In genomic region chr6:20208687-20209378, GRCh38 we compare ENCODE assay signal across 23 cellular contexts. TPM values are rescaled to one million over a fixed set of nuclear protein-coding genes. Genes with fewer than 3 reads are reported as not detected.
DNase-seq lines count a peak whose midpoint lies in the region; ATAC-seq, FAIRE-seq and TF ChIP-seq lines count a peak whose summit lies in the region.
"Had no signal": no experiment of that assay in that cellular context is flagged by ENCODE, and none has a peak within 500 bp of the region (broad histone marks: within the 10 kb centered on the region; RNA-seq: fewer than 3 reads in every experiment).

No MANE protein-coding gene starts in this region.

- H3K9me3 Mint-ChIP-seq in activated T-helper 1 cell treated with anti-CD3 and anti-CD28 coated beads, Interleukin-12 subunit alpha, Interleukin-12 subunit beta, Interleukin-2, Interleukin-4 antibody, amounts not matched to agents 30 ng/mL and 10 ng/mL and 1 ng/mL, durations not matched to agents 14 hours and 24 hours and 36 hours, result no peaks in the 10 kb centered on the region
- H3K9me3 Mint-ChIP-seq: activated CD8-positive, alpha-beta T cell treated with anti-CD3 and anti-CD28 coated beads for 36 hours; activated naive CD4-positive, alpha-beta T cell treated with anti-CD3 and anti-CD28 coated beads, Interleukin-2, amount 50 U/mL, for 72 hours had no signal

- CTCF ChIA-PET in HepG2 (lab: Yijun Ruan, JAX; ENCODE audit: low intra/inter-chr PET ratio, low total read pairs), result no interaction called here

- no peaks in the 10 kb centered on the region for H3K36me3 ChIP-seq in HepG2 (replicated peaks in 1 of 2; ENCODE audit: control insufficient read depth in 1 of 2, insufficient read depth in 2 of 2, low read length in 2 of 2)
- H3K36me3 ChIP-seq in right lobe of liver, result no peaks in the 10 kb centered on the region
- no peaks in the 10 kb centered on the region for H3K36me3 ChIP-seq in effector memory CD4-positive, alpha-beta T cell (ENCODE audit: control insufficient read depth, insufficient read depth, low read length)
- H3K36me3 ChIP-seq: spleen, suprapubic skin had no signal

- no peak overlapping the region for H3K27ac ChIP-seq in HepG2 (ENCODE audit: extremely low read length, insufficient read depth, low read length)
- H3K27ac ChIP-seq in right lobe of liver, result no peak overlapping the region
- no peak overlapping the region for H3K27ac ChIP-seq in effector memory CD4-positive, alpha-beta T cell (ENCODE audit: insufficient read depth, low read length, poor library complexity, severe bottlenecking)
- H3K27ac ChIP-seq: suprapubic skin had no signal

- no peaks in the 10 kb centered on the region for H4K20me1 ChIP-seq in HepG2 (ENCODE audit: insufficient read depth, low read length)

- TF ChIP-seq POLR2A in HepG2 (IDR thresholded peaks at IDR 0.05; ENCODE audit: insufficient read depth in 1 of 2, low read depth in 2 of 2, low read length in 2 of 2), result no peak
- no peak for TF ChIP-seq POLR2A in right lobe of liver (IDR thresholded peaks at IDR 0.05)

- ATAC-seq in HepG2 (no peak), right lobe of liver (no peak), HG03354 (IDR thresholded peaks at IDR 0.05; ENCODE audit: poor library complexity, severe bottlenecking, unreplicated experiment) (no peak)
- ATAC-seq: activated CD8-positive, alpha-beta T cell treated with anti-CD3 and anti-CD28 coated beads for 36 hours; activated naive CD4-positive, alpha-beta T cell treated with anti-CD3 and anti-CD28 coated beads, Interleukin-2, amount 50 U/mL, for 72 hours had no signal

- in situ Hi-C loops in HepG2 (cut with HindIII; ENCODE audit: extremely low pct_ligation_motif_present, low pct_unique_long_range_greater_than_20kb), result no loop called here

- H3K4me1 ChIP-seq in HepG2 (ENCODE audit: insufficient read depth, low read length) (peaks cover 9% of the 10 kb centered on the region), right lobe of liver (peaks cover 0 to 11% (median 0%) of the 10 kb centered on the region in 4 donors)
- peaks cover 40% of the 10 kb centered on the region for H3K4me1 ChIP-seq in effector memory CD4-positive, alpha-beta T cell (ENCODE audit: control insufficient read depth, insufficient read depth, low read length, poor library complexity, severe bottlenecking)

- H3K79me2 ChIP-seq in HepG2 (ENCODE audit: insufficient read depth, low read length), result no peaks in the 10 kb centered on the region

- no peak overlapping the region for H3K4me3 Mint-ChIP-seq in activated T-helper 1 cell treated with anti-CD3 and anti-CD28 coated beads, Interleukin-12 subunit alpha, Interleukin-12 subunit beta, Interleukin-2, Interleukin-4 antibody, amounts not matched to agents 30 ng/mL and 10 ng/mL and 1 ng/mL, durations not matched to agents 14 hours and 24 hours and 36 hours
- H3K4me3 Mint-ChIP-seq: activated CD8-positive, alpha-beta T cell treated with anti-CD3 and anti-CD28 coated beads for 36 hours; immature natural killer cell had no signal

- no peaks in the 10 kb centered on the region for H3K9me3 ChIP-seq in HepG2 (ENCODE audit: low read length)
- no peaks in the 10 kb centered on the region for H3K9me3 ChIP-seq in right lobe of liver
- no peaks in the 10 kb centered on the region for H3K9me3 ChIP-seq in effector memory CD4-positive, alpha-beta T cell (ENCODE audit: control insufficient read depth, low read length)
- H3K9me3 ChIP-seq: spleen, suprapubic skin had no signal

- peaks cover 86% of the 10 kb centered on the region for H3K4me1 Mint-ChIP-seq in activated T-helper 1 cell treated with anti-CD3 and anti-CD28 coated beads, Interleukin-12 subunit alpha, Interleukin-12 subunit beta, Interleukin-2, Interleukin-4 antibody, amounts not matched to agents 30 ng/mL and 10 ng/mL and 1 ng/mL, durations not matched to agents 14 hours and 24 hours and 36 hours (ENCODE audit: low read depth)

- no TSS peak for BruUV-seq in HepG2 (replicated peaks; lab: Mats Ljungman, UMichigan)

- peak overlapping the region; percentile 10 for H3K27ac Mint-ChIP-seq in activated T-helper 1 cell treated with anti-CD3 and anti-CD28 coated beads, Interleukin-12 subunit alpha, Interleukin-12 subunit beta, Interleukin-2, Interleukin-4 antibody, amounts not matched to agents 30 ng/mL and 10 ng/mL and 1 ng/mL, durations not matched to agents 14 hours and 24 hours and 36 hours
- H3K27ac Mint-ChIP-seq: activated CD8-positive, alpha-beta T cell treated with anti-CD3 and anti-CD28 coated beads for 36 hours; activated naive CD4-positive, alpha-beta T cell treated with anti-CD3 and anti-CD28 coated beads, Interleukin-2, amount 50 U/mL, for 72 hours; immature natural killer cell had no signal

- H3K36me3 Mint-ChIP-seq in activated T-helper 1 cell treated with anti-CD3 and anti-CD28 coated beads, Interleukin-12 subunit alpha, Interleukin-12 subunit beta, Interleukin-2, Interleukin-4 antibody, amounts not matched to agents 30 ng/mL and 10 ng/mL and 1 ng/mL, durations not matched to agents 14 hours and 24 hours and 36 hours (ENCODE audit: low read depth), result peaks cover 7% of the 10 kb centered on the region

- H3K4me3 ChIP-seq in HepG2 (replicated peaks in 1 of 3; ENCODE audit: insufficient read depth in 1 of 3, low read depth in 2 of 3, low read length in 3 of 3), result no peak overlapping the region
- H3K4me3 ChIP-seq in right lobe of liver, result no peak overlapping the region
- no peak overlapping the region for H3K4me3 ChIP-seq in fibroblast of the aortic adventitia (ENCODE audit: low read depth, low read length)
- no peak overlapping the region for H3K4me3 ChIP-seq in effector memory CD4-positive, alpha-beta T cell (ENCODE audit: insufficient read depth, low read depth, low read length, poor library complexity, severe bottlenecking)
- H3K4me3 ChIP-seq: spleen, suprapubic skin had no signal

- no peaks in the 10 kb centered on the region for H3K27me3 Mint-ChIP-seq in activated T-helper 1 cell treated with anti-CD3 and anti-CD28 coated beads, Interleukin-12 subunit alpha, Interleukin-12 subunit beta, Interleukin-2, Interleukin-4 antibody, amounts not matched to agents 30 ng/mL and 10 ng/mL and 1 ng/mL, durations not matched to agents 14 hours and 24 hours and 36 hours (ENCODE audit: insufficient read depth)

- TF ChIP-seq CTCF in HepG2 (CRISPR knock-in tag; IDR thresholded peaks at IDR 0.05), result no peak
- TF ChIP-seq CTCF in right lobe of liver (IDR thresholded peaks at IDR 0.05), result no peak
- TF ChIP-seq CTCF in fibroblast of the aortic adventitia (IDR thresholded peaks at IDR 0.05; ENCODE audit: insufficient read depth, low read length), result no peak

- intact Hi-C loops in HepG2 (cut with micrococcal nuclease; ENCODE audit: unreplicated experiment), result no loop called here
- intact Hi-C loops in right lobe of liver (cut with DNase I), result no loop called here
- intact Hi-C loops in activated T-helper 1 cell treated with anti-CD3 and anti-CD28 coated beads, Interleukin-12 subunit alpha, Interleukin-12 subunit beta, Interleukin-2, Interleukin-4 antibody, amounts not matched to agents 30 ng/mL and 10 ng/mL and 1 ng/mL, durations not matched to agents 14 hours and 24 hours and 36 hours (cut with micrococcal nuclease), result loop anchor here (10.0 kb wide), 2 partner anchors 476 to 1856 kb away; no protein-coding TSS in a partner anchor

- no peak overlapping the region for H3K4me2 ChIP-seq in HepG2 (ENCODE audit: low read depth, low read length)

- TF ChIP-seq RAD21 in HepG2 (CRISPR knock-in tag; IDR thresholded peaks at IDR 0.05), result no peak

- POLR2A ChIA-PET in HepG2 (lab: Yijun Ruan, JAX), result no interaction called here

- H3K27me3 ChIP-seq in HepG2 (ENCODE audit: control insufficient read depth in 1 of 2, insufficient read depth in 2 of 2, low read length in 2 of 2) (peaks cover 3 to 31% of the 10 kb centered on the region in 2 experiments; a peak in 4 of 5 replicates), right lobe of liver (no peaks in the 10 kb centered on the region)
- H3K27me3 ChIP-seq in effector memory CD4-positive, alpha-beta T cell (replicated peaks; ENCODE audit: control insufficient read depth, insufficient read depth, low read length, poor library complexity, severe bottlenecking), result no peaks in the 10 kb centered on the region
- H3K27me3 ChIP-seq: suprapubic skin had no signal

- no peak overlapping the region for H2AFZ ChIP-seq in HepG2 (ENCODE audit: low read length)

- 0% methylated on average over 2 of the region's 2 CpGs for WGBS in HepG2 (ENCODE audit: low lambda C conversion rate)
- WGBS in right lobe of liver (ENCODE audit: insufficient coverage, low coverage, low lambda C conversion rate, missing lambda C conversion rate), result 75% methylated on average over 2 of the region's 2 CpGs

- no peak for FAIRE-seq in HepG2 (lab: Jason Lieb, UNC)
- FAIRE-seq: endometrium, H54 had no signal

- no peak for TF ChIP-seq EP300 in HepG2 (IDR thresholded peaks at IDR 0.05; ENCODE audit: low read depth in 2 of 2, low read length in 2 of 2)
- no peak for TF ChIP-seq EP300 in HepG2 (CRISPR knock-in tag; IDR thresholded peaks at IDR 0.05; ENCODE audit: borderline replicate concordance)

- DNase-seq in HepG2 (ENCODE audit: low spot score), result no peak
- DNase-seq in right lobe of liver, result no peak
- DNase-seq in activated T-helper 1 cell treated with anti-CD3 and anti-CD28 coated beads, Interleukin-12 subunit alpha, Interleukin-12 subunit beta, Interleukin-2, Interleukin-4 antibody, amounts not matched to agents 30 ng/mL and 10 ng/mL and 1 ng/mL, durations not matched to agents 14 hours and 24 hours and 36 hours (ENCODE audit: low spot score), result no peak
- DNase-seq in fibroblast of the aortic adventitia (ENCODE audit: low read depth), result peak; percentile 22
- no peak for DNase-seq in activated gamma-delta T cell (lab: John Stamatoyannopoulos, UW)
- no peak for DNase-seq in NCI-H1105 (lab: John Stamatoyannopoulos, UW)
- DNase-seq in effector memory CD4-positive, alpha-beta T cell, result no peak
- DNase-seq: activated CD8-positive, alpha-beta T cell treated with anti-CD3 and anti-CD28 coated beads for 36 hours; DMS79; foreskin fibroblast; immature natural killer cell; IMR-90; MM.1S; NCI-H1694 treated with DMSO at 0.1 percent for 48 hours; NCI-H748 treated with DMSO at 0.1 percent for 48 hours; OCI-M1; SHP77 treated with DMSO at 0.1 percent for 48 hours; spleen had no signal

- H3K9ac ChIP-seq in HepG2 (ENCODE audit: insufficient read depth, low read depth, low read length), result no peak overlapping the region

RNA-seq across cellular contexts. Expression of gene MBOAT1, which starts 3.4 kb away (rescaled TPM):
- total RNA-seq in HepG2 (2016; rRNA removed; fragmentation: Illumina TruSeq; extraction: Trizol) (not detected in 2 replicates), right lobe of liver (10 to 100 TPM in 1 of 6 experiments, 1 to 10 TPM in 5; 3.6 to 10.0 (median 5.9) TPM), fibroblast of the aortic adventitia (ENCODE audit: low replicate concordance) (0.90 and 5.0 TPM in 2 replicates)
- not detected in 2 replicates for total RNA-seq in HepG2 (2016; cell fraction: cytosol; rRNA removed; fragmentation: Illumina TruSeq; extraction: Trizol; ENCODE audit: low read depth)
- 0.06 TPM in 1 of 2 replicates, not detected in the other for total RNA-seq in HepG2 (2016; cell fraction: insoluble cytoplasmic fraction; rRNA removed; fragmentation: Illumina TruSeq; extraction: Trizol)
- total RNA-seq in HepG2 (2016; cell fraction: membrane; rRNA removed; fragmentation: Illumina TruSeq; extraction: Trizol), result not detected in 2 replicates
- not detected in 2 replicates for total RNA-seq in HepG2 (2016; cell fraction: nucleus; rRNA removed; fragmentation: Illumina TruSeq; extraction: Trizol)
- polyA plus RNA-seq in HepG2 (2011; rRNA removed), result 0.04 TPM in 1 of 2 replicates, not detected in the other
- polyA plus RNA-seq in HepG2 (2011; cell fraction: cytosol; rRNA removed), result not detected in 2 replicates
- not detected in 2 replicates for polyA plus RNA-seq in HepG2 (2011; cell fraction: nucleus; rRNA removed)
- polyA plus RNA-seq in HepG2 (2012), result not detected in 2 replicates
- not detected in 2 replicates for polyA plus RNA-seq in HepG2 (2016; cell fraction: cytosol; fragmentation: Illumina TruSeq; extraction: Trizol; ENCODE audit: low read depth)
- not detected in 2 replicates for polyA plus RNA-seq in HepG2 (2016; cell fraction: insoluble cytoplasmic fraction; fragmentation: Illumina TruSeq; extraction: Trizol; ENCODE audit: low read depth)
- polyA plus RNA-seq in HepG2 (2016; cell fraction: membrane; fragmentation: Illumina TruSeq; extraction: Trizol; ENCODE audit: low read depth), result not detected in 2 replicates
- not detected in 2 replicates for polyA plus RNA-seq in HepG2 (2016; cell fraction: nucleus; fragmentation: Illumina TruSeq; extraction: Trizol; ENCODE audit: insufficient read depth, low read depth)
- 13.9 TPM in 1 of 2 replicates, not detected in the other for polyA minus RNA-seq in HepG2 (2011; rRNA and poly(A)+ RNA removed; ENCODE audit: low replicate concordance)
- not detected in 2 replicates for polyA minus RNA-seq in HepG2 (2011; cell fraction: cytosol; rRNA and poly(A)+ RNA removed)
- not detected in 2 replicates for polyA minus RNA-seq in HepG2 (2011; cell fraction: nucleus; rRNA and poly(A)+ RNA removed)
- 12.2 and 13.5 TPM in 2 replicates for total RNA-seq in activated T-helper 1 cell treated with anti-CD3 and anti-CD28 coated beads, Interleukin-12 subunit alpha, Interleukin-12 subunit beta, Interleukin-2, Interleukin-4 antibody, amounts not matched to agents 30 ng/mL and 10 ng/mL and 1 ng/mL, durations not matched to agents 14 hours and 24 hours and 36 hours
